5 cellular contexts compared by ENCODE assay signal in genomic region chr1:4626061-4626460, GRCh38. TPM values are rescaled to one million over a fixed set of nuclear protein-coding genes. Genes with fewer than 3 reads are reported as not detected.
"Had no signal": no experiment of that assay in that cellular context is flagged by ENCODE, and none has a peak within 500 bp of the region (broad histone marks: within the 10 kb centered on the region; RNA-seq: fewer than 3 reads in every experiment).

No MANE protein-coding gene starts in this region.

- DNase-seq: H9, HCEC 1CT, IMR-90 had no signal

- ATAC-seq: GM23338 had no signal

- H3K4me3 ChIP-seq: GM23338 had no signal

RNA-seq across cellular contexts. Expression of gene AJAP1, which starts 28.3 kb away (rescaled TPM):
- total RNA-seq: GM23338, HT-29 had no signal
- polyA plus RNA-seq: GM23338 had no signal
